Comparison of ENCODE assay signal across 20 cellular contexts in the genomic region with DNA sequence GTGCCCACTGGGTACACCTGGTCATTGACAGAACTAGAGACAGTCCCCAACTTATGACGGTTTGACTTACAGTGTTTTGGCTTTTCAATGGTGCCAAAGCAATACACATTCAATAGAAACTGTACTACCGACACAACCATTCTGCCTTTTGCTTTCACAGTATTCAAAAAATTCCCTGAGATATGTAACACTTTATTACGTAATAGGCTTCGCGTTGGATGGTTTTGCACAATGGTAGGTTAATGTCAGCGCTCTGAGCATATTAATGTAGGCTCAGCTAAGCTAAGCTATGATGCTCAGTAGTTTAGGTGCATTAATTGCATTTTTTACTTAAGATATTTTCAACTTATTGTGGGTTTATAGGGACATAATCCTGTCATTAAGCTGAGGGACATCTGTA.
"Had no signal": no experiment of that assay in that cellular context is flagged by ENCODE, and none has a peak within 500 bp of the region (broad histone marks: within the 10 kb centered on the region; RNA-seq: fewer than 3 reads in every experiment).

No MANE protein-coding gene starts in this region.

- ATAC-seq: gastroesophageal sphincter, left cardiac atrium, lower lobe of right lung, natural killer cell had no signal

- H3K27ac Mint-ChIP-seq: immature natural killer cell; memory B cell; mesothelial cell of epicardium; natural killer cell; stimulated activated naive CD8-positive, alpha-beta T cell treated with anti-CD3 and anti-CD28 coated beads, Interleukin-15, Interleukin-2, amounts not matched to agents 100 ng/mL and 50 ng/mL, for 24 hours had no signal

- H3K27me3 ChIP-seq: colonic mucosa, right atrium auricular region, transverse colon had no signal

- H3K4me3 Mint-ChIP-seq: immature natural killer cell; memory B cell; mesothelial cell of epicardium; natural killer cell; neural crest cell; stimulated activated naive CD8-positive, alpha-beta T cell treated with anti-CD3 and anti-CD28 coated beads, Interleukin-15, Interleukin-2, amounts not matched to agents 100 ng/mL and 50 ng/mL, for 24 hours had no signal

- H3K36me3 ChIP-seq: colonic mucosa, esophagus squamous epithelium, gastroesophageal sphincter, left ventricle myocardium inferior, lower lobe of right lung, right atrium auricular region, thoracic aorta, transverse colon had no signal

- H3K4me3 ChIP-seq: colonic mucosa, esophagus squamous epithelium, gastroesophageal sphincter, left ventricle myocardium inferior, lower lobe of right lung, right atrium auricular region, smooth muscle cell, thoracic aorta, transverse colon had no signal

- DNase-seq: colonic mucosa; dermis blood vessel endothelial cell; esophagus squamous epithelium; foreskin fibroblast; immature natural killer cell; left cardiac atrium; stimulated activated CD4-positive, alpha-beta T cell treated with anti-CD3 and anti-CD28 coated beads, Interleukin-2, amount 100 ng/mL, for 48 hours had no signal

- H3K27me3 Mint-ChIP-seq: stimulated activated naive CD8-positive, alpha-beta T cell treated with anti-CD3 and anti-CD28 coated beads, Interleukin-15, Interleukin-2, amounts not matched to agents 100 ng/mL and 50 ng/mL, for 24 hours had no signal

- FAIRE-seq: kidney had no signal

- H3K27ac ChIP-seq: colonic mucosa, esophagus squamous epithelium, gastroesophageal sphincter, left ventricle myocardium inferior, lower lobe of right lung, right atrium auricular region, thoracic aorta, transverse colon had no signal

- H3K36me3 Mint-ChIP-seq: memory B cell, mesothelial cell of epicardium, natural killer cell had no signal

- H3K4me1 Mint-ChIP-seq: immature natural killer cell, mesothelial cell of epicardium had no signal

- H3K4me1 ChIP-seq: esophagus squamous epithelium, gastroesophageal sphincter, left ventricle myocardium inferior, lower lobe of right lung, right atrium auricular region had no signal

- H3K9me3 ChIP-seq: colonic mucosa, esophagus squamous epithelium, gastroesophageal sphincter, left ventricle myocardium inferior, lower lobe of right lung, right atrium auricular region, thoracic aorta, transverse colon had no signal

- H3K9me3 Mint-ChIP-seq: immature natural killer cell; memory B cell; mesothelial cell of epicardium; natural killer cell; neural crest cell; stimulated activated naive CD8-positive, alpha-beta T cell treated with anti-CD3 and anti-CD28 coated beads, Interleukin-15, Interleukin-2, amounts not matched to agents 100 ng/mL and 50 ng/mL, for 24 hours had no signal

- H3K4me2 ChIP-seq: smooth muscle cell had no signal
